Comparison of ENCODE assay signal across 10 cellular contexts in the genomic region with DNA sequence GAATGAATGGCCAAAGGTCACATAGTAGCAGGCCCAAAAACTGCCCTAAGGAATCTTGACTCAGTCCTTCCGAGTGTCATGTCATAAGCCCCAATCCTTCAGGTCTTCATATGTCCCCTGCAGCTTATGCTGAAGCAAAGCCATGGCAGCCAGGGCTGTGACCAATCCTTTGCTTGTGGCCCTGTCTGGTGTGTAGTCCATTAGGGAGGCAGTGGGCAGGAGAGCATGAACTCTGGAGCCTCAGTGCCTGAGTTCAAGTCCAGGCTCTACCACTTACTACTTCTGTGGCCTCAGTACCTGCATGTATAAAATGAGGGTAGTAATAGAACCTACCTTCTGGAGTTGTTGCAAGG. TPM values are rescaled to one million over a fixed set of nuclear protein-coding genes. Genes with fewer than 3 reads are reported as not detected.
A peak's percentile ranks its signal among the peaks of the same experiment; 100 is the strongest.
DNase-seq lines count a peak whose midpoint lies in the region; ATAC-seq and TF ChIP-seq lines count a peak whose summit lies in the region.
"Had no signal": no experiment of that assay in that cellular context is flagged by ENCODE, and none has a peak within 500 bp of the region (broad histone marks: within the 10 kb centered on the region; RNA-seq: fewer than 3 reads in every experiment).

No MANE protein-coding gene starts in this region.

- H3K4me1 ChIP-seq in CD8-positive, alpha-beta memory T cell (ENCODE audit: insufficient read depth, low read length), result peaks cover 94% of the 10 kb centered on the region
- H3K4me1 ChIP-seq in PC-3 (ENCODE audit: insufficient read depth, low read length) (peaks cover 64% of the 10 kb centered on the region), foreskin keratinocyte (peaks cover 72% of the 10 kb centered on the region), rectal smooth muscle tissue (ENCODE audit: control insufficient read depth, insufficient read depth, low read length) (peaks cover 44% of the 10 kb centered on the region)

- peaks cover 4% of the 10 kb centered on the region for H3F3A ChIP-seq in PC-3 (ENCODE audit: low read length, unreplicated experiment)

- H3K27ac ChIP-seq in CD8-positive, alpha-beta memory T cell (ENCODE audit: low read depth, low read length), result peak overlapping the region; percentile 29
- H3K27ac ChIP-seq in PC-3 (ENCODE audit: low read length) (peak overlapping the region; percentile 84), foreskin keratinocyte (peak overlapping the region; percentile 95), rectal smooth muscle tissue (ENCODE audit: low read depth, low read length) (no peak overlapping the region)

- no peak for DNase-seq in CD8-positive, alpha-beta memory T cell
- no peak for DNase-seq in PC-3
- no peak for DNase-seq in foreskin keratinocyte
- no peak for DNase-seq in kidney glomerular epithelial cell (lab: John Stamatoyannopoulos, UW)
- no peak for DNase-seq in NCI-H345 treated with DMSO at 0.1 percent for 48 hours (lab: John Stamatoyannopoulos, UW; ENCODE audit: unreplicated experiment)
- DNase-seq: NCI-H146; stimulated activated CD4-positive, alpha-beta T cell treated with anti-CD3 and anti-CD28 coated beads, Interleukin-1b, Interleukin-23, amount 100 ng/mL, for 48 hours had no signal

- no TSS peak for BruUV-seq in PC-3 (replicated peaks; lab: Mats Ljungman, UMichigan)

- H3K36me3 Mint-ChIP-seq in CD8-positive, alpha-beta memory T cell, result peaks cover 0 to 3% (median 0%) of the 10 kb centered on the region in 3 donors

- H3K27me3 ChIP-seq in CD8-positive, alpha-beta memory T cell (ENCODE audit: insufficient read depth, low read length, poor library complexity, severe bottlenecking), result no peaks in the 10 kb centered on the region
- H3K27me3 ChIP-seq in PC-3 (ENCODE audit: low read length), result no peaks in the 10 kb centered on the region
- no peaks in the 10 kb centered on the region for H3K27me3 ChIP-seq in foreskin keratinocyte
- H3K27me3 ChIP-seq in rectal smooth muscle tissue (ENCODE audit: control insufficient read depth, insufficient read depth, low read length), result no peaks in the 10 kb centered on the region

- H3K9ac ChIP-seq in PC-3 (ENCODE audit: low read length) (no peak overlapping the region), rectal smooth muscle tissue (ENCODE audit: low read length) (no peak overlapping the region)

- no peaks in the 10 kb centered on the region for H4K20me1 ChIP-seq in PC-3 (ENCODE audit: low read length)

- H3K9me3 ChIP-seq in CD8-positive, alpha-beta memory T cell (ENCODE audit: low read length), result no peaks in the 10 kb centered on the region
- no peaks in the 10 kb centered on the region for H3K9me3 ChIP-seq in PC-3 (ENCODE audit: low read length)

- H3K4me3 Mint-ChIP-seq in CD8-positive, alpha-beta memory T cell, result peak overlapping the region; percentile 61 to 88 (median 73)

- intact Hi-C loops in PC-3 (cut with micrococcal nuclease), result no loop called here

- H3K4me1 Mint-ChIP-seq in CD8-positive, alpha-beta memory T cell, result peaks cover 90 to 99% (median 98%) of the 10 kb centered on the region in 3 donors

- ATAC-seq in PC-3 (no peak), foreskin keratinocyte (no peak), HG03095 (IDR thresholded peaks at IDR 0.05; ENCODE audit: unreplicated experiment) (no peak)

- TF ChIP-seq CTCF in PC-3 (conservative IDR thresholded peaks at IDR 0.05; ENCODE audit: low read depth, low read length) (no peak), foreskin keratinocyte (conservative IDR thresholded peaks at IDR 0.05) (no peak)

- peak overlapping the region; percentile 74; the same call in 1 of the 2 replicates for H3K4me2 ChIP-seq in PC-3 (ENCODE audit: low read length)

- POLR2A ChIA-PET in CD8-positive, alpha-beta memory T cell (lab: Charles Lee), result no interaction called here
- POLR2A ChIA-PET in PC-3 (lab: Charles Lee; ENCODE audit: unreplicated experiment), result no interaction called here

- H3K27ac Mint-ChIP-seq in CD8-positive, alpha-beta memory T cell, result peak overlapping the region; percentile 83 to 99 (median 92)

- no peaks in the 10 kb centered on the region for H3K9me3 Mint-ChIP-seq in CD8-positive, alpha-beta memory T cell
- H3K9me3 Mint-ChIP-seq: neural crest cell had no signal

- no peaks in the 10 kb centered on the region for H3K9me2 ChIP-seq in PC-3 (replicated peaks; ENCODE audit: low read length)

- H2AFZ ChIP-seq in PC-3 (ENCODE audit: low read length), result no peak overlapping the region

- H3K79me2 ChIP-seq in PC-3 (ENCODE audit: low read length), result peaks cover 78% of the 10 kb centered on the region

- no peaks in the 10 kb centered on the region for H3K36me3 ChIP-seq in CD8-positive, alpha-beta memory T cell (ENCODE audit: insufficient read depth, low read length)
- peaks cover 10% of the 10 kb centered on the region for H3K36me3 ChIP-seq in PC-3 (ENCODE audit: low read depth, low read length)
- H3K36me3 ChIP-seq in rectal smooth muscle tissue (ENCODE audit: control insufficient read depth, insufficient read depth, low read length), result peaks cover 14% of the 10 kb centered on the region

- H3K4me3 ChIP-seq in CD8-positive, alpha-beta memory T cell (ENCODE audit: low read length), result no peak overlapping the region
- H3K4me3 ChIP-seq in PC-3 (ENCODE audit: low read length) (no peak overlapping the region), rectal smooth muscle tissue (ENCODE audit: low read length) (peak overlapping the region; percentile 28)

- H3K27me3 Mint-ChIP-seq in CD8-positive, alpha-beta memory T cell, result no peaks in the 10 kb centered on the region

- CTCF ChIA-PET in CD8-positive, alpha-beta memory T cell (lab: Charles Lee), result interaction anchor here (0.9 kb wide), 1 partner anchor 17 kb away, joined by 3 read pairs; no protein-coding TSS in a partner anchor
- CTCF ChIA-PET in PC-3 (lab: Charles Lee), result interaction anchor here (0.5 to 0.9 kb wide), 3 partner anchors 16 to 206 kb away, joined by 3 to 6 read pairs (median 3); no protein-coding TSS in a partner anchor

RNA-seq across cellular contexts. Expression of gene PLEKHG3, which starts 20.3 kb away (rescaled TPM):
- 1 to 10 TPM; 4.9 to 5.0 TPM for total RNA-seq in CD8-positive, alpha-beta memory T cell
- polyA plus RNA-seq in CD8-positive, alpha-beta memory T cell, result 61.1 TPM
- total RNA-seq in PC-3 (2014; rRNA removed) (49.6 and 64.0 TPM in 2 replicates), foreskin keratinocyte (84.7 and 99.7 TPM in 2 replicates)
- polyA plus RNA-seq in foreskin keratinocyte, result 41.3 and 47.0 TPM in 2 replicates
